In the genomic region with DNA sequence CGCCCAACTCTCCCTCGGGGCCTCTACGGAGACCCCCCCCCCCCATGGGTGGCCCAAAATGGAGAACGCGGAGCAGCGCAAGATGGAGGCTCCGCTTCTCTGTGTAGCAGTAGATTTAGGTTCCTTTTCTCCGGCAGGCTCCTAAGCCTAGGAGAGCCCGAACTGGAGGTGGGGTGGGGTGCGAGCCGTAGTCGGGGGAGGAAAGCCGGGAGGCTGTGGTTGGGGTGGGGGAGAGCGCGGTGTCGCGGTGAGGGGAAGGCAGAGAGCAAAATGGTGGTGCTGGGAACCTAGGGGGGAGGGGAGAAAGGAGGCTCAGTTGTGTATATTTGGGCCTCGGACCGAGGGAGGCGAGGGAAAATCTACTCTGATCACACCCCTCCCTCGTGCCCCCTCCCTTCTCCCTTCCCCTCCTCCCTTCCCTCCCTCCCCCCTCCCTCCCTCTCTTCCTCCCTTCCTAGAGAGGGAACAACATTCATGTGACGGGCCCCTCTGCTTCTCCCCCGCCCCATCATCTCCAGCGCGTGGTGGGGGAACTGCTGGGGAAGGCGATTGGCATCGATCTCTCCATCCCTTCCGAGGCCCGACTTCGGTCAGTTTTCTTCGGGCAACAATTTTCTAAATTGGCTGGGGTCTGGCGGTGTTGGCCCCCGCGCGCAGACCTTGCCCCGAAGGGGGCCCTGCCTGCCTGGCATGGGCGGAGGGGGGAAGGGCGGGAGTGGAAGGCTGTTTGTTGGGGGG, we compare ENCODE assay signal across 8 cellular contexts. TPM values are rescaled to one million over a fixed set of nuclear protein-coding genes. Genes with fewer than 3 reads are reported as not detected.
DNase-seq lines count a peak whose midpoint lies in the region; ATAC-seq and TF ChIP-seq lines count a peak whose summit lies in the region.

Gene STAG2 (plus strand): TSS at position 439 of the 738 bp plus-strand sequence. CDS start 60,922 bp downstream, outside the sequence.

- no peaks in the 10 kb centered on the region for H3K27me3 ChIP-seq in foreskin keratinocyte

- TF ChIP-seq CTCF in foreskin keratinocyte (conservative IDR thresholded peaks at IDR 0.05) (no peak), nephron progenitor cell (IDR thresholded peaks at IDR 0.05) (no peak)

- no peaks in the 10 kb centered on the region for H3K9me3 ChIP-seq in SK-N-MC (ENCODE audit: low read depth, low read length)

- ATAC-seq in foreskin keratinocyte = peak; percentile 38
- no peak for ATAC-seq in HG02870 (IDR thresholded peaks at IDR 0.05; ENCODE audit: unreplicated experiment)

- H3K4me1 Mint-ChIP-seq in activated naive CD4-positive, alpha-beta T cell treated with anti-CD3 and anti-CD28 coated beads, Interleukin-2, amount 10 ng/mL, durations not matched to agents 7 days and 5 days = peaks cover 31% of the 10 kb centered on the region
- peaks cover 27% of the 10 kb centered on the region for H3K4me1 Mint-ChIP-seq in nephron progenitor cell

- H3K9me3 Mint-ChIP-seq in activated naive CD4-positive, alpha-beta T cell treated with anti-CD3 and anti-CD28 coated beads, Interleukin-2, amount 10 ng/mL, durations not matched to agents 7 days and 5 days = no peaks in the 10 kb centered on the region
- peaks cover 64% of the 10 kb centered on the region for H3K9me3 Mint-ChIP-seq in nephron progenitor cell

- peak within 1 kb of the TSS; percentile 100 for H3K27ac Mint-ChIP-seq in activated naive CD4-positive, alpha-beta T cell treated with anti-CD3 and anti-CD28 coated beads, Interleukin-2, amount 10 ng/mL, durations not matched to agents 7 days and 5 days
- peak within 1 kb of the TSS; percentile 99 for H3K27ac Mint-ChIP-seq in nephron progenitor cell

- no peaks in the 10 kb centered on the region for H3K36me3 ChIP-seq in SK-N-MC (ENCODE audit: insufficient read depth, low read length)

- peak within 1 kb of the TSS; percentile 97 for H3K4me3 Mint-ChIP-seq in activated naive CD4-positive, alpha-beta T cell treated with anti-CD3 and anti-CD28 coated beads, Interleukin-2, amount 10 ng/mL, durations not matched to agents 7 days and 5 days
- peak within 1 kb of the TSS; percentile 96 for H3K4me3 Mint-ChIP-seq in nephron progenitor cell

- peaks cover 16% of the 10 kb centered on the region for H3K36me3 Mint-ChIP-seq in activated naive CD4-positive, alpha-beta T cell treated with anti-CD3 and anti-CD28 coated beads, Interleukin-2, amount 10 ng/mL, durations not matched to agents 7 days and 5 days
- H3K36me3 Mint-ChIP-seq in nephron progenitor cell (ENCODE audit: low read depth) = peaks cover 6% of the 10 kb centered on the region

- H3K9ac ChIP-seq in SK-N-MC (ENCODE audit: insufficient read length) = peak within 1 kb of the TSS; percentile 99

- peaks cover 8% of the 10 kb centered on the region for H3K4me1 ChIP-seq in foreskin keratinocyte

- DNase-seq in GDM1 (lab: John Stamatoyannopoulos, UW) (peak; percentile 76), NCI-H1092 treated with DMSO at 0.1 percent for 48 hours (lab: John Stamatoyannopoulos, UW) (peak; percentile 85), SK-N-MC (ENCODE audit: low read depth, low spot score) (peak; percentile 48), foreskin keratinocyte (peak; percentile 50 to 67), nephron progenitor cell (peak; percentile 59), substantia nigra (lab: John Stamatoyannopoulos, UW) (peak; percentile 9 to 79 (median 61))
- peak; percentile 66 for DNase-seq in activated naive CD4-positive, alpha-beta T cell treated with anti-CD3 and anti-CD28 coated beads, Interleukin-2, amount 10 ng/mL, durations not matched to agents 7 days and 5 days

- peak within 1 kb of the TSS; percentile 99 for H3K27ac ChIP-seq in SK-N-MC
- H3K27ac ChIP-seq in foreskin keratinocyte = peak within 1 kb of the TSS; percentile 100
- H3K27ac ChIP-seq in substantia nigra (ENCODE audit: low read depth, low read length, poor library complexity, severe bottlenecking) = peak within 1 kb of the TSS; percentile 99

- H3K27me3 Mint-ChIP-seq in activated naive CD4-positive, alpha-beta T cell treated with anti-CD3 and anti-CD28 coated beads, Interleukin-2, amount 10 ng/mL, durations not matched to agents 7 days and 5 days = peaks cover 11% of the 10 kb centered on the region
- no peaks in the 10 kb centered on the region for H3K27me3 Mint-ChIP-seq in nephron progenitor cell (ENCODE audit: low read depth, poor library complexity)

- H3K4me3 ChIP-seq in SK-N-MC = peak within 1 kb of the TSS; percentile 91

- CTCF ChIA-PET in activated naive CD4-positive, alpha-beta T cell treated with anti-CD3 and anti-CD28 coated beads, Interleukin-2, amount 10 ng/mL, durations not matched to agents 7 days and 5 days (lab: Charles Lee) = interaction anchor here (1.7 kb wide), 1 partner anchor 57 kb away, joined by 7 read pairs; no protein-coding TSS in a partner anchor

RNA-seq across cellular contexts. Expression of gene STAG2, which starts in this region (rescaled TPM):
- total RNA-seq in foreskin keratinocyte = 46.6 and 46.7 TPM in 2 replicates
- polyA plus RNA-seq in foreskin keratinocyte = 7.9 and 9.4 TPM in 2 replicates
